In genomic region chr10:132593900-132594876, GRCh38 we compare ENCODE assay signal across 11 cellular contexts. TPM values are rescaled to one million over a fixed set of nuclear protein-coding genes. Genes with fewer than 3 reads are reported as not detected.
DNase-seq lines count a peak whose midpoint lies in the region; ATAC-seq and TF ChIP-seq lines count a peak whose summit lies in the region.
"Had no signal": no experiment of that assay in that cellular context is flagged by ENCODE, and none has a peak within 500 bp of the region (broad histone marks: within the 10 kb centered on the region; RNA-seq: fewer than 3 reads in every experiment).

No MANE protein-coding gene starts in this region.

- peak overlapping the region; percentile 16 for H3K27ac Mint-ChIP-seq in CD4-positive, alpha-beta T cell
- peak overlapping the region; percentile 31 for H3K27ac Mint-ChIP-seq in dendritic cell treated with granulocyte-macrophage colony-stimulating factor and Interleukin-4, amounts not matched to agents 40 ng/mL and 50 ng/mL, for 4 days

- H3K9me3 Mint-ChIP-seq in CD4-positive, alpha-beta T cell: peaks cover 5% of the 10 kb centered on the region
- peaks cover 6% of the 10 kb centered on the region for H3K9me3 Mint-ChIP-seq in dendritic cell treated with granulocyte-macrophage colony-stimulating factor and Interleukin-4, amounts not matched to agents 40 ng/mL and 50 ng/mL, for 4 days

- H3K4me1 Mint-ChIP-seq in CD4-positive, alpha-beta T cell (ENCODE audit: low read depth): peaks cover 74% of the 10 kb centered on the region
- H3K4me1 Mint-ChIP-seq in dendritic cell treated with granulocyte-macrophage colony-stimulating factor and Interleukin-4, amounts not matched to agents 40 ng/mL and 50 ng/mL, for 4 days (ENCODE audit: low read depth): peaks cover 76% of the 10 kb centered on the region

- POLR2A ChIA-PET in CD4-positive, alpha-beta T cell (lab: Charles Lee): no interaction called here
- POLR2A ChIA-PET in RWPE1 (lab: Yijun Ruan, JAX; ENCODE audit: low non-redundant PET): no interaction called here

- no peak for DNase-seq in CD4-positive, alpha-beta T cell
- DNase-seq in RWPE1 (ENCODE audit: low spot score) (no peak), activated gamma-delta T cell (lab: John Stamatoyannopoulos, UW) (no peak), HT-29 (ENCODE audit: low spot score) (no peak), MG63 (no peak)
- DNase-seq: cerebellar nuclear complex, lower lobe of right lung had no signal

- intact Hi-C loops in CD4-positive, alpha-beta T cell (cut with DNase I, micrococcal nuclease): no loop called here
- intact Hi-C loops in dendritic cell treated with granulocyte-macrophage colony-stimulating factor and Interleukin-4, amounts not matched to agents 40 ng/mL and 50 ng/mL, for 4 days (cut with micrococcal nuclease): no loop called here

- peak overlapping the region; percentile 56 for H3K4me3 Mint-ChIP-seq in CD4-positive, alpha-beta T cell
- H3K4me3 Mint-ChIP-seq in dendritic cell treated with granulocyte-macrophage colony-stimulating factor and Interleukin-4, amounts not matched to agents 40 ng/mL and 50 ng/mL, for 4 days: peak overlapping the region; percentile 14

- H3K27me3 Mint-ChIP-seq in CD4-positive, alpha-beta T cell: no peaks in the 10 kb centered on the region
- H3K27me3 Mint-ChIP-seq in dendritic cell treated with granulocyte-macrophage colony-stimulating factor and Interleukin-4, amounts not matched to agents 40 ng/mL and 50 ng/mL, for 4 days: peaks cover 9% of the 10 kb centered on the region

- no peak overlapping the region for H3K4me3 ChIP-seq in MG63
- H3K4me3 ChIP-seq: lower lobe of right lung, SJSA1 had no signal

- H3K27me3 ChIP-seq in CD4-positive, alpha-beta T cell (ENCODE audit: control insufficient read depth, insufficient read depth, low read length): no peaks in the 10 kb centered on the region
- H3K27me3 ChIP-seq in MG63: no peaks in the 10 kb centered on the region
- H3K27me3 ChIP-seq: SJSA1 had no signal

- H3K9me3 ChIP-seq in CD4-positive, alpha-beta T cell (ENCODE audit: control insufficient read depth, low read length): no peaks in the 10 kb centered on the region
- no peaks in the 10 kb centered on the region for H3K9me3 ChIP-seq in MG63
- H3K9me3 ChIP-seq: lower lobe of right lung had no signal

- CTCF ChIA-PET in CD4-positive, alpha-beta T cell (lab: Charles Lee): no interaction called here
- CTCF ChIA-PET in RWPE1 (lab: Yijun Ruan, JAX): no interaction called here

- peak; percentile 32 for ATAC-seq in CD4-positive, alpha-beta T cell (ENCODE audit: poor library complexity)
- ATAC-seq in GM19035 (IDR thresholded peaks at IDR 0.05; ENCODE audit: unreplicated experiment) (peak; percentile 75), HG03060 (IDR thresholded peaks at IDR 0.05; ENCODE audit: low read depth, unreplicated experiment) (peak; percentile 16)

- no peak overlapping the region for H3K27ac ChIP-seq in CD4-positive, alpha-beta T cell (ENCODE audit: low read depth, low read length)
- H3K27ac ChIP-seq in RWPE1: no peak overlapping the region
- H3K27ac ChIP-seq: lower lobe of right lung, SJSA1 had no signal

- H3K36me3 Mint-ChIP-seq in CD4-positive, alpha-beta T cell (ENCODE audit: low read depth): peaks cover 5% of the 10 kb centered on the region
- peaks cover 8% of the 10 kb centered on the region for H3K36me3 Mint-ChIP-seq in dendritic cell treated with granulocyte-macrophage colony-stimulating factor and Interleukin-4, amounts not matched to agents 40 ng/mL and 50 ng/mL, for 4 days (ENCODE audit: low read depth)

- no peak for TF ChIP-seq CTCF in CD4-positive, alpha-beta T cell (IDR thresholded peaks at IDR 0.05)
- no peak for TF ChIP-seq CTCF in RWPE1 (conservative IDR thresholded peaks at IDR 0.05; ENCODE audit: low read depth)

- no peaks in the 10 kb centered on the region for H3K36me3 ChIP-seq in MG63
- H3K36me3 ChIP-seq: lower lobe of right lung, SJSA1 had no signal

RNA-seq across cellular contexts. Expression of gene INPP5A, which starts 56.6 kb away (rescaled TPM):
- total RNA-seq in CD4-positive, alpha-beta T cell: 10 to 100 TPM; 22.0 to 24.8 TPM
- total RNA-seq in HT-29 (2014; rRNA removed; shearing (Covaris generic)): 18.0 and 22.7 TPM in 2 replicates
- 7.6 and 17.6 TPM in 2 replicates for total RNA-seq in MG63 (2014; rRNA removed; shearing (Covaris generic); ENCODE audit: low replicate concordance)

Comparison
In these comparisons a context has a peak if more than half of its experiments do, and no peak if none do; other contexts are left out.
1. ATAC-seq: peak in every context shown above with its lines; median percentile 75 in GM19035; 32 in CD4-positive, alpha-beta T cell; 16 in HG03060.